Comparison of ENCODE assay signal across 10 cellular contexts in the genomic region with DNA sequence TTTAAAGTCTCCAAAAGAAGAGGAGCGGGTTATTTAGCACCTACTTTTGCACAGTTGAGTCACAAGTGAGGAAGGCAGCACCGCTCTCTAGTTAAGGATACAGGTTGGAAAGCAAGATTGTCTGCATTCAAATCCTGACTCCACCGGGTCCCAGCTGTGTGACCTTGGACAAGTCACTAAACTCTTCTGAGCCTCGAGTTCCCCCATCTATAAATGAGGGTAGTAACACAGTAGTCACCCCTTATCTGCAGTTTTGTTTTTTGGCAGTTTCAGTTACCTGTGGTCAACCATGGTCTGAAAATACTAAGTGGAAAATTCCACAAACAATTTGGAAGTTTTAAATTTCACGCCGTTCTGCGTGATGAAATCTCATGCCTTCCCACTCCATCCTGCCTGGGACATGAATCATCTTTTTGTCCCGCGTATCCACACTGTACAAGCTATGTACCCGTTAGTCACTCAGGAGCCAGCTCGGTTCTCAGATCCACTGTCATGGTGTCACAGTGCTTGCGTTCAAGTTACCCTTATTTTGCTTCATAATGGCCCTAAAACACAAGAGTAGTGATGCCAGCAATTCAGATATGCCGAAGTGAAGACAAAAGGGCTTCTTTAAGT. TPM values are rescaled to one million over a fixed set of nuclear protein-coding genes. Genes with fewer than 3 reads are reported as not detected.
DNase-seq lines count a peak whose midpoint lies in the region; ATAC-seq and TF ChIP-seq lines count a peak whose summit lies in the region.
"Had no signal": no experiment of that assay in that cellular context is flagged by ENCODE, and none has a peak within 500 bp of the region (broad histone marks: within the 10 kb centered on the region; RNA-seq: fewer than 3 reads in every experiment).

No MANE protein-coding gene starts in this region.

- H3K4me1 ChIP-seq in aorta (ENCODE audit: control insufficient read depth in 1 of 2, insufficient read depth in 2 of 2, low read length in 2 of 2) = peaks cover 15 to 16% of the 10 kb centered on the region in 2 donors

- peak; percentile 16 for DNase-seq in stimulated activated CD4-positive, alpha-beta T cell treated with anti-CD3 and anti-CD28 coated beads, Interleukin-12 subunit alpha, Interleukin-12 subunit beta, amount 100 ng/mL, for 4 hours
- DNase-seq in stimulated activated CD4-positive, alpha-beta T cell treated with anti-CD3 and anti-CD28 coated beads, Interleukin-4, amount 100 ng/mL, for 1 hour = no peak
- DNase-seq in choroid plexus epithelial cell (ENCODE audit: low read depth) = peak; percentile 76
- DNase-seq in naive thymus-derived CD8-positive, alpha-beta T cell = peak in 1 of 10 donors; percentile 19
- no peak for DNase-seq in aorta
- no peak for DNase-seq in Calu3
- DNase-seq in Ammon's horn (ENCODE audit: low spot score) = no peak
- DNase-seq: activated naive CD8-positive, alpha-beta T cell treated with anti-CD3 and anti-CD28 coated beads, Interleukin-2, amount 10 ng/mL, durations not matched to agents 7 days and 5 days; NCI-H510A treated with DMSO at 0.1 percent for 48 hours had no signal

- H3K4me3 Mint-ChIP-seq in naive thymus-derived CD8-positive, alpha-beta T cell = peak overlapping the region in 7 of 10 donors; percentile 26 to 44 (median 30)
- H3K4me3 Mint-ChIP-seq in Calu3 (ENCODE audit: low read depth, unreplicated experiment) = no peak overlapping the region

- peak overlapping the region; percentile 19 to 76 for H3K27ac ChIP-seq in aorta (ENCODE audit: low read depth in 1 of 2, low read length in 2 of 2)

- peak overlapping the region; percentile 19 to 92 (median 81) for H3K27ac Mint-ChIP-seq in naive thymus-derived CD8-positive, alpha-beta T cell
- H3K27ac Mint-ChIP-seq in Calu3 (ENCODE audit: unreplicated experiment) = no peak overlapping the region

- H3K27me3 Mint-ChIP-seq in naive thymus-derived CD8-positive, alpha-beta T cell = no peaks in the 10 kb centered on the region
- no peaks in the 10 kb centered on the region for H3K27me3 Mint-ChIP-seq in Calu3 (ENCODE audit: unreplicated experiment)
- H3K27me3 Mint-ChIP-seq: activated naive CD8-positive, alpha-beta T cell treated with anti-CD3 and anti-CD28 coated beads, Interleukin-2, amount 10 ng/mL, durations not matched to agents 7 days and 5 days had no signal

- peaks cover 0 to 55% (median 0%) of the 10 kb centered on the region in 3 donors for H3K36me3 Mint-ChIP-seq in naive thymus-derived CD8-positive, alpha-beta T cell
- H3K36me3 Mint-ChIP-seq in Calu3 (ENCODE audit: insufficient read depth, unreplicated experiment) = peaks cover 5% of the 10 kb centered on the region

- no peaks in the 10 kb centered on the region for H3K9me3 ChIP-seq in aorta (ENCODE audit: control insufficient read depth, low read length)

- H3K9me3 Mint-ChIP-seq in naive thymus-derived CD8-positive, alpha-beta T cell = no peaks in the 10 kb centered on the region
- H3K9me3 Mint-ChIP-seq in Calu3 (ENCODE audit: low read depth, unreplicated experiment) = no peaks in the 10 kb centered on the region
- H3K9me3 Mint-ChIP-seq: activated naive CD8-positive, alpha-beta T cell treated with anti-CD3 and anti-CD28 coated beads, Interleukin-2, amount 10 ng/mL, durations not matched to agents 7 days and 5 days had no signal

- POLR2A ChIA-PET in naive thymus-derived CD8-positive, alpha-beta T cell (lab: Charles Lee) = interaction anchor here (0.6 kb wide), 1 partner anchor 27 kb away, joined by 3 read pairs; no protein-coding TSS in a partner anchor

- H3K4me3 ChIP-seq in choroid plexus epithelial cell (ENCODE audit: low read depth, low read length) = no peak overlapping the region
- H3K4me3 ChIP-seq in aorta (ENCODE audit: low read length in 2 of 2) = no peak overlapping the region

- WGBS in aorta, 2 donors = 49 to 56% methylated on average over 13 of the region's 13 CpGs

- H3K36me3 ChIP-seq in aorta (ENCODE audit: control insufficient read depth in 1 of 2, insufficient read depth in 2 of 2, low read length in 1 of 2) = no peaks in the 10 kb centered on the region

- TF ChIP-seq CTCF in choroid plexus epithelial cell (conservative IDR thresholded peaks at IDR 0.05; ENCODE audit: low read depth, low read length) = no peak
- TF ChIP-seq CTCF in Calu3 (IDR thresholded peaks at IDR 0.05; ENCODE audit: unreplicated experiment) = no peak

- no peak for ATAC-seq in naive thymus-derived CD8-positive, alpha-beta T cell
- no peak for ATAC-seq in aorta (ENCODE audit: low FRiP score)
- ATAC-seq in HG03045 (IDR thresholded peaks at IDR 0.05; ENCODE audit: unreplicated experiment) = no peak

- intact Hi-C loops in aorta (cut with DNase I) (no loop called here), Calu3 (cut with micrococcal nuclease; ENCODE audit: unreplicated experiment) (no loop called here)

- H3K27me3 ChIP-seq in aorta (ENCODE audit: control insufficient read depth in 1 of 2, insufficient read depth in 2 of 2, low read length in 1 of 2) = no peaks in the 10 kb centered on the region

- no TSS peak for BruUV-seq in Calu3 (replicated peaks; lab: Mats Ljungman, UMichigan)

- peaks cover 51 to 94% (median 89%) of the 10 kb centered on the region in 4 donors for H3K4me1 Mint-ChIP-seq in naive thymus-derived CD8-positive, alpha-beta T cell
- peaks cover 49% of the 10 kb centered on the region for H3K4me1 Mint-ChIP-seq in Calu3 (ENCODE audit: low read depth, unreplicated experiment)

- CTCF ChIA-PET in Calu3 (lab: Charles Lee) = no interaction called here

RNA-seq across cellular contexts. Expression of a gene that starts 49.4 kb away (rescaled TPM):
- 100 to 1,000 TPM; 268 to 289 TPM for total RNA-seq in naive thymus-derived CD8-positive, alpha-beta T cell
- polyA plus RNA-seq in naive thymus-derived CD8-positive, alpha-beta T cell = 100 to 1,000 TPM; 475 to 592 (median 562) TPM
- 100 to 1,000 TPM; 289 to 297 TPM for total RNA-seq in aorta
- polyA plus RNA-seq in aorta = 100 to 1,000 TPM; 230 to 254 TPM
- total RNA-seq in Calu3 (2022) = 198 and 207 TPM in 2 replicates

Comparison
In these comparisons a context has a peak if more than half of its experiments do, and no peak if none do; other contexts are left out.
1. DNase-seq: peak in stimulated activated CD4-positive, alpha-beta T cell treated with anti-CD3 and anti-CD28 coated beads, Interleukin-12 subunit alpha, Interleukin-12 subunit beta, amount 100 ng/mL, for 4 hours (single experiment) and choroid plexus epithelial cell (single experiment); none in stimulated activated CD4-positive, alpha-beta T cell treated with anti-CD3 and anti-CD28 coated beads, Interleukin-4, amount 100 ng/mL, for 1 hour (single experiment), aorta (0 of 2), Calu3 (single experiment) and Ammon's horn (single experiment).